16 cellular contexts compared by ENCODE assay signal in the genomic region with DNA sequence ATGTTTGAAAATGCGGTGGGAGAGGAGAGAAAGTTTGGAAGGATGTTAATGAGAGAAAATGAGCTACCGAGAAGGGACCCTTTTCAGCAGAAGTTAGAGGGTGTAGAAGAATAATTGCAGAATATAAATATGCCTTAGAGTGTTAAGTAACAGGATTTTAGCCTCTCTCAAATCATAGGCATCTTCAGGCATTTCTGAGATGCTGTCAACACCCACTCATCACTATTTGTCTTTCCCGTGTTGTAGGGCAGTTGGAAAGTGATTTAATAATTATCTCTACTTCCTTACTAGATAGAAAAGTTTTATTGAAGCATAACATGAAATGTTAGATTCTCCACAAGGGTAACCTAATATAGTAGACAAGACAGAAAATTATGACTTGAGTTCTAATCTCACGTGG.
DNase-seq lines count a peak whose midpoint lies in the region; ATAC-seq and TF ChIP-seq lines count a peak whose summit lies in the region.
"Had no signal": no experiment of that assay in that cellular context is flagged by ENCODE, and none has a peak within 500 bp of the region (broad histone marks: within the 10 kb centered on the region; RNA-seq: fewer than 3 reads in every experiment).

No MANE protein-coding gene starts in this region.

- 0 out of 2 replicates have a peak overlapping the region, but pooled peaks have one; percentile 14 for H2AFZ ChIP-seq in PC-9

- CTCF ChIA-PET in PC-9 (lab: Charles Lee): no interaction called here

- H3K4me2 ChIP-seq in PC-9: no peak overlapping the region

- no peaks in the 10 kb centered on the region for H3K9me3 ChIP-seq in PC-9 (ENCODE audit: insufficient read depth, low read depth)
- H3K9me3 ChIP-seq: HAP-1, Peyer's patch had no signal

- H3K36me3 ChIP-seq in PC-9 (ENCODE audit: low read depth): no peaks in the 10 kb centered on the region
- H3K36me3 ChIP-seq: HAP-1, Peyer's patch had no signal

- no peaks in the 10 kb centered on the region for H3K9me3 Mint-ChIP-seq in osteocyte (ENCODE audit: unreplicated experiment)
- no peaks in the 10 kb centered on the region for H3K9me3 Mint-ChIP-seq in activated T-cell treated with anti-CD3 and anti-CD28 coated beads, Interleukin-2, amount 50 U/mL, for 24 hours

- H4K20me1 ChIP-seq in PC-9 (ENCODE audit: insufficient read depth): no peaks in the 10 kb centered on the region

- peaks cover 26% of the 10 kb centered on the region for H3K4me1 Mint-ChIP-seq in osteocyte (ENCODE audit: unreplicated experiment)
- no peaks in the 10 kb centered on the region for H3K4me1 Mint-ChIP-seq in activated T-cell treated with anti-CD3 and anti-CD28 coated beads, Interleukin-2, amount 50 U/mL, for 24 hours (ENCODE audit: low read depth)

- no TSS peak for BruUV-seq in PC-9 (replicated peaks; lab: Mats Ljungman, UMichigan)

- H3K9me2 ChIP-seq in PC-9 (ENCODE audit: insufficient read depth): no peaks in the 10 kb centered on the region

- peak overlapping the region; percentile 80 for H3K27ac Mint-ChIP-seq in osteocyte (ENCODE audit: unreplicated experiment)
- no peak overlapping the region for H3K27ac Mint-ChIP-seq in activated T-cell treated with anti-CD3 and anti-CD28 coated beads, Interleukin-2, amount 50 U/mL, for 24 hours

- intact Hi-C loops in PC-9 (cut with micrococcal nuclease; ENCODE audit: unreplicated experiment): loop anchor here (1.0 kb wide), 1 partner anchor 11 kb away; no protein-coding TSS in a partner anchor

- no peaks in the 10 kb centered on the region for H3F3A ChIP-seq in PC-9 (ENCODE audit: insufficient read depth, low read depth)

- TF ChIP-seq CTCF in PC-9 (conservative IDR thresholded peaks at IDR 0.05): no peak
- TF ChIP-seq CTCF in choroid plexus epithelial cell (conservative IDR thresholded peaks at IDR 0.05; ENCODE audit: low read depth, low read length): no peak
- TF ChIP-seq CTCF in osteocyte (IDR thresholded peaks at IDR 0.05): no peak

- POLR2A ChIA-PET in PC-9 (lab: Charles Lee; ENCODE audit: unreplicated experiment): no interaction called here

- no peak overlapping the region for H3K27ac ChIP-seq in PC-9
- H3K27ac ChIP-seq: C4-2B, Peyer's patch had no signal

- H3K4me3 ChIP-seq in PC-9 (no peak overlapping the region), choroid plexus epithelial cell (ENCODE audit: low read depth, low read length) (no peak overlapping the region)
- H3K4me3 ChIP-seq: HAP-1, Peyer's patch had no signal

- no peaks in the 10 kb centered on the region for H3K27me3 Mint-ChIP-seq in osteocyte (ENCODE audit: unreplicated experiment)
- H3K27me3 Mint-ChIP-seq in activated T-cell treated with anti-CD3 and anti-CD28 coated beads, Interleukin-2, amount 50 U/mL, for 24 hours: peaks cover 8% of the 10 kb centered on the region

- H3K4me3 Mint-ChIP-seq in osteocyte (ENCODE audit: unreplicated experiment): no peak overlapping the region
- H3K4me3 Mint-ChIP-seq in activated T-cell treated with anti-CD3 and anti-CD28 coated beads, Interleukin-2, amount 50 U/mL, for 24 hours: no peak overlapping the region

- no peaks in the 10 kb centered on the region for H3K79me2 ChIP-seq in PC-9 (ENCODE audit: low read depth)

- peak; percentile 49 for DNase-seq in EH (ENCODE audit: low read depth)
- DNase-seq in PC-9: no peak
- DNase-seq in choroid plexus epithelial cell (ENCODE audit: low read depth): peak; percentile 58
- DNase-seq in osteocyte (ENCODE audit: extremely low spot score, unreplicated experiment): no peak
- no peak for DNase-seq in activated T-cell treated with anti-CD3 and anti-CD28 coated beads, Interleukin-2, amount 50 U/mL, for 24 hours
- DNase-seq: DMS153, KG1, NCI-H1436, NCI-H2029 treated with DMSO at 0.1 percent for 48 hours, NCI-H510A treated with DMSO at 0.1 percent for 48 hours, Peyer's patch, Right ventricle myocardium superior had no signal

- H3K4me1 ChIP-seq in PC-9 (replicated peaks; ENCODE audit: insufficient read depth): peaks cover 13% of the 10 kb centered on the region
- H3K4me1 ChIP-seq: HAP-1, Peyer's patch had no signal

- no peaks in the 10 kb centered on the region for H3K36me3 Mint-ChIP-seq in osteocyte (ENCODE audit: unreplicated experiment)
- no peaks in the 10 kb centered on the region for H3K36me3 Mint-ChIP-seq in activated T-cell treated with anti-CD3 and anti-CD28 coated beads, Interleukin-2, amount 50 U/mL, for 24 hours (ENCODE audit: low read depth)

- no peaks in the 10 kb centered on the region for H3K27me3 ChIP-seq in PC-9 (ENCODE audit: insufficient read depth, low read depth)
- H3K27me3 ChIP-seq: Peyer's patch had no signal

- ATAC-seq in GM18502 (IDR thresholded peaks at IDR 0.05; ENCODE audit: poor library complexity, unreplicated experiment) (no peak), GM18520 (IDR thresholded peaks at IDR 0.05; ENCODE audit: unreplicated experiment) (no peak)

Comparison
In these comparisons a context has a peak if more than half of its experiments do, and no peak if none do; other contexts are left out.
1. DNase-seq: peak in EH (single experiment) and choroid plexus epithelial cell (single experiment); none in PC-9 (0 of 2), osteocyte (single experiment) and activated T-cell treated with anti-CD3 and anti-CD28 coated beads, Interleukin-2, amount 50 U/mL, for 24 hours (single experiment).